ENCODE assay signal across 25 cellular contexts in the genomic region with DNA sequence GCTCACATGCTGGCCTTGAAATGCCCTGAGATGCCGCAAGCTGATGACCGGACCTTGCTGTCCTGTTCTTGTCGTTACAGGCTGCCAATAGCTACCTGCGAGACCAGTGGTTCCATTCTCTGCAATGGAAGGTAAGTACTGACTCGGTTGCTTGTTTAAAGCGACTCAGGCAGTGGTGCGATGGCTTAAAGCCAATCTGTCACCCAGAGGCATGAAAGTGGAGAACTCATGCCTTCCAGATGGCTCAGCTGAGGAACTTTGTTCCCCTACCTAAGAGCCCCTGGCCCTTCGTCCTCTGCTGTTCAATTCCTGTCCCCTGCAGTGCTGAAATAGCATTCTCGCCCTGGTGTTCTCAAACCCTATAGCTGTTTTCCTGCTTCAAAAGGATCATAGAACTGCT.
DNase-seq lines count a peak whose midpoint lies in the region; ATAC-seq and TF ChIP-seq lines count a peak whose summit lies in the region.
"Had no signal": no experiment of that assay in that cellular context is flagged by ENCODE, and none has a peak within 500 bp of the region (broad histone marks: within the 10 kb centered on the region; RNA-seq: fewer than 3 reads in every experiment).

No MANE protein-coding gene starts in this region.

- DNase-seq in activated T-cell treated with anti-CD3 and anti-CD28 coated beads, Interleukin-2, amount 50 U/mL, for 24 hours: no peak
- no peak for DNase-seq in activated T-cell treated with anti-CD3 and anti-CD28 coated beads, Interleukin-2, amount 50 U/mL, for 1 hour
- DNase-seq in endodermal cell (no peak), neural progenitor cell (ENCODE audit: low spot score) (no peak), vagina (ENCODE audit: extremely low spot score in 2 of 2) (no peak), SW480 (ENCODE audit: low spot score) (no peak)
- DNase-seq: activated T-cell treated with anti-CD3 and anti-CD28 coated beads, Interleukin-2, amount 50 U/mL, for 72 hours; BE2C; DMS 273 treated with DMSO at 0.1 percent for 48 hours; erythroblast; H7; left ventricle myocardium inferior; NCI-H1417; NCI-H2107; NCI-H774; occipital lobe; PC-3; transverse colon had no signal

- no peak for ATAC-seq in HG03354 (IDR thresholded peaks at IDR 0.05; ENCODE audit: poor library complexity, severe bottlenecking, unreplicated experiment)
- no peak for ATAC-seq in GM19467 (IDR thresholded peaks at IDR 0.05; ENCODE audit: unreplicated experiment)
- ATAC-seq: activated T-cell treated with anti-CD3 and anti-CD28 coated beads, Interleukin-2, amount 50 U/mL, for 72 hours; body of pancreas; PC-3; WTC11 had no signal

- peaks cover 28% of the 10 kb centered on the region for H3K36me3 ChIP-seq in endodermal cell (ENCODE audit: control insufficient read depth, insufficient read depth, low read length)
- no peaks in the 10 kb centered on the region for H3K36me3 ChIP-seq in neural progenitor cell
- H3K36me3 ChIP-seq in vagina: no peaks in the 10 kb centered on the region
- H3K36me3 ChIP-seq: BE2C, right atrium auricular region, transverse colon had no signal

- H3K4me1 Mint-ChIP-seq in activated T-cell treated with anti-CD3 and anti-CD28 coated beads, Interleukin-2, amount 50 U/mL, for 24 hours (ENCODE audit: low read depth): peaks cover 18% of the 10 kb centered on the region
- peaks cover 19% of the 10 kb centered on the region for H3K4me1 Mint-ChIP-seq in endodermal cell
- peaks cover 23% of the 10 kb centered on the region for H3K4me1 Mint-ChIP-seq in neural progenitor cell

- intact Hi-C loops in vagina (cut with DNase I): loop anchor here (10.0 kb wide), 1 partner anchor 104 kb away; no protein-coding TSS in a partner anchor

- H3K27me3 ChIP-seq in endodermal cell (ENCODE audit: control insufficient read depth, insufficient read depth, low read length, poor library complexity, severe bottlenecking): no peaks in the 10 kb centered on the region
- no peaks in the 10 kb centered on the region for H3K27me3 ChIP-seq in neural progenitor cell
- no peaks in the 10 kb centered on the region for H3K27me3 ChIP-seq in vagina
- H3K27me3 ChIP-seq: BE2C, body of pancreas, right atrium auricular region, SJSA1, transverse colon had no signal

- H2AFZ ChIP-seq in neural progenitor cell (replicated peaks): no peak overlapping the region

- H3K4me1 ChIP-seq in endodermal cell (ENCODE audit: control insufficient read depth, insufficient read depth, low read length) (peaks cover 2% of the 10 kb centered on the region), neural progenitor cell (peaks cover 15% of the 10 kb centered on the region), vagina (peaks cover 83% of the 10 kb centered on the region)
- H3K4me1 ChIP-seq: BE2C had no signal

- peaks cover 30% of the 10 kb centered on the region for H3K36me3 Mint-ChIP-seq in activated T-cell treated with anti-CD3 and anti-CD28 coated beads, Interleukin-2, amount 50 U/mL, for 24 hours (ENCODE audit: low read depth)
- peaks cover 36% of the 10 kb centered on the region for H3K36me3 Mint-ChIP-seq in endodermal cell (ENCODE audit: low read depth)
- H3K36me3 Mint-ChIP-seq in neural progenitor cell: peaks cover 14% of the 10 kb centered on the region
- H3K36me3 Mint-ChIP-seq: activated naive CD8-positive, alpha-beta T cell had no signal

- 92 to 94% methylated on average over 8 to 9 of the region's 9 CpGs for WGBS in endodermal cell (ENCODE audit: insufficient coverage in 1 of 2, insufficient read length in 1 of 2), 2 experiments

- peak overlapping the region; percentile 50 for H3K27ac Mint-ChIP-seq in activated T-cell treated with anti-CD3 and anti-CD28 coated beads, Interleukin-2, amount 50 U/mL, for 24 hours
- H3K27ac Mint-ChIP-seq in endodermal cell (peak overlapping the region; percentile 78), neural progenitor cell (peak overlapping the region; percentile 67)
- H3K27ac Mint-ChIP-seq: activated naive CD8-positive, alpha-beta T cell; activated T-cell treated with anti-CD3 and anti-CD28 coated beads, Interleukin-2, amount 50 U/mL, for 72 hours had no signal

- peaks cover 5% of the 10 kb centered on the region for H3F3A ChIP-seq in neural progenitor cell (ENCODE audit: low read depth)

- H3K9me3 ChIP-seq in endodermal cell (ENCODE audit: control insufficient read depth, low read length) (peaks cover 7% of the 10 kb centered on the region), neural progenitor cell (ENCODE audit: low read depth) (no peaks in the 10 kb centered on the region), vagina (no peaks in the 10 kb centered on the region)
- H3K9me3 ChIP-seq: BE2C, body of pancreas, left ventricle myocardium inferior, right atrium auricular region, SJSA1, transverse colon had no signal

- peaks cover 36% of the 10 kb centered on the region for H4K20me1 ChIP-seq in neural progenitor cell (ENCODE audit: low read depth)

- no peaks in the 10 kb centered on the region for H3K9me3 Mint-ChIP-seq in activated T-cell treated with anti-CD3 and anti-CD28 coated beads, Interleukin-2, amount 50 U/mL, for 24 hours
- peaks cover 8% of the 10 kb centered on the region for H3K9me3 Mint-ChIP-seq in endodermal cell
- H3K9me3 Mint-ChIP-seq in neural progenitor cell: peaks cover 10% of the 10 kb centered on the region
- H3K9me3 Mint-ChIP-seq: activated T-cell treated with anti-CD3 and anti-CD28 coated beads, Interleukin-2, amount 50 U/mL, for 72 hours; WTC11 had no signal

- H3K27ac ChIP-seq in endodermal cell (ENCODE audit: low read depth, low read length) (peak overlapping the region; percentile 42), neural progenitor cell (no peak overlapping the region), vagina (peak overlapping the region; percentile 79)
- H3K27ac ChIP-seq: body of pancreas, left ventricle myocardium inferior, right atrium auricular region, SJSA1, transverse colon had no signal

- H3K4me3 Mint-ChIP-seq in activated T-cell treated with anti-CD3 and anti-CD28 coated beads, Interleukin-2, amount 50 U/mL, for 24 hours: no peak overlapping the region
- H3K4me3 Mint-ChIP-seq in endodermal cell (no peak overlapping the region), neural progenitor cell (no peak overlapping the region)
- H3K4me3 Mint-ChIP-seq: activated naive CD8-positive, alpha-beta T cell; activated T-cell treated with anti-CD3 and anti-CD28 coated beads, Interleukin-2, amount 50 U/mL, for 72 hours; WTC11 had no signal

- H3K4me2 ChIP-seq in neural progenitor cell: no peak overlapping the region

- no peak for TF ChIP-seq POLR2A in vagina (IDR thresholded peaks at IDR 0.05)

- no peak overlapping the region for H3K4me3 ChIP-seq in endodermal cell (ENCODE audit: low read length)
- H3K4me3 ChIP-seq in neural progenitor cell: no peak overlapping the region
- no peak overlapping the region for H3K4me3 ChIP-seq in vagina
- H3K4me3 ChIP-seq: body of pancreas, left ventricle myocardium inferior, right atrium auricular region, SJSA1, transverse colon had no signal

- TF ChIP-seq CTCF in endodermal cell (conservative IDR thresholded peaks at IDR 0.05) (no peak), neural progenitor cell (IDR thresholded peaks at IDR 0.05) (no peak), vagina (IDR thresholded peaks at IDR 0.05) (no peak)

- H3K9ac ChIP-seq in endodermal cell (ENCODE audit: extremely low read depth, low read length, poor library complexity, severe bottlenecking) (no peak overlapping the region), neural progenitor cell (no peak overlapping the region)

- no peaks in the 10 kb centered on the region for H3K27me3 Mint-ChIP-seq in activated T-cell treated with anti-CD3 and anti-CD28 coated beads, Interleukin-2, amount 50 U/mL, for 24 hours
- H3K27me3 Mint-ChIP-seq in endodermal cell (ENCODE audit: insufficient read depth) (no peaks in the 10 kb centered on the region), neural progenitor cell (ENCODE audit: insufficient read depth, low read depth) (peaks cover 7% of the 10 kb centered on the region)
- H3K27me3 Mint-ChIP-seq: activated naive CD8-positive, alpha-beta T cell had no signal

- H3K79me2 ChIP-seq in neural progenitor cell (ENCODE audit: low read depth): peaks cover 9% of the 10 kb centered on the region
